ENCODE assay signal across 1 cellular context in genomic region chr14:96797188-96797942, GRCh38.
TF ChIP-seq lines count a peak whose summit lies in the region.

TSS of gene VRK1 (plus strand) at chr14:96797382. CDS start at chr14:96833472, 36,090 bp downstream.

TF ChIP-seq in K562, 482 proteins besides CTCF, POLR2A, EP300 and RAD21 (continued from another document and continues in another):
- TF ChIP-seq, protein P1, sequence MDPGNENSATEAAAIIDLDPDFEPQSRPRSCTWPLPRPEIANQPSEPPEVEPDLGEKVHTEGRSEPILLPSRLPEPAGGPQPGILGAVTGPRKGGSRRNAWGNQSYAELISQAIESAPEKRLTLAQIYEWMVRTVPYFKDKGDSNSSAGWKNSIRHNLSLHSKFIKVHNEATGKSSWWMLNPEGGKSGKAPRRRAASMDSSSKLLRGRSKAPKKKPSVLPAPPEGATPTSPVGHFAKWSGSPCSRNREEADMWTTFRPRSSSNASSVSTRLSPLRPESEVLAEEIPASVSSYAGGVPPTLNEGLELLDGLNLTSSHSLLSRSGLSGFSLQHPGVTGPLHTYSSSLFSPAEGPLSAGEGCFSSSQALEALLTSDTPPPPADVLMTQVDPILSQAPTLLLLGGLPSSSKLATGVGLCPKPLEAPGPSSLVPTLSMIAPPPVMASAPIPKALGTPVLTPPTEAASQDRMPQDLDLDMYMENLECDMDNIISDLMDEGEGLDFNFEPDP (CRISPR knock-in tag; IDR thresholded peaks at IDR 0.05) = no peak
- TF ChIP-seq SETDB1 (IDR thresholded peaks at IDR 0.05; ENCODE audit: low read length) = no peak
- TF ChIP-seq ZNF76 (CRISPR knock-in tag; IDR thresholded peaks at IDR 0.05; ENCODE audit: borderline replicate concordance) = no peak
- TF ChIP-seq NR2C2 (CRISPR knock-in tag; IDR thresholded peaks at IDR 0.05) = no peak
- peak; percentile 82 for TF ChIP-seq NR2C2 (tag; IDR thresholded peaks at IDR 0.05)
- TF ChIP-seq MLLT1 (IDR thresholded peaks at IDR 0.05) = no peak
- TF ChIP-seq SMARCA4 (IDR thresholded peaks at IDR 0.05) = no peak
- no peak for TF ChIP-seq GTF2A2 (tag; IDR thresholded peaks at IDR 0.05)
- TF ChIP-seq HNRNPL (IDR thresholded peaks at IDR 0.05; ENCODE audit: low read depth, low read length) = no peak
- no peak for TF ChIP-seq NCOR1 (IDR thresholded peaks at IDR 0.05)
- no peak for TF ChIP-seq ZNF696 (CRISPR knock-in tag; conservative IDR thresholded peaks at IDR 0.05)
- TF ChIP-seq NCOA6 (IDR thresholded peaks at IDR 0.05) = no peak
- TF ChIP-seq CCNT2 (IDR thresholded peaks at IDR 0.05; ENCODE audit: borderline replicate concordance, extremely low read depth, insufficient read length, low read depth, low read length) = peak; percentile 83
- no peak for TF ChIP-seq NR4A1 (CRISPR knock-in tag; IDR thresholded peaks at IDR 0.05)
- no peak for TF ChIP-seq NR4A1 (tag; IDR thresholded peaks at IDR 0.05)
- TF ChIP-seq GABPA (tag; conservative IDR thresholded peaks at IDR 0.05; ENCODE audit: low read depth) = peak; percentile 60
- TF ChIP-seq SRF (CRISPR knock-in tag; IDR thresholded peaks at IDR 0.05) = no peak
- TF ChIP-seq FOXA1 (IDR thresholded peaks at IDR 0.05; ENCODE audit: borderline replicate concordance) = no peak
- TF ChIP-seq, protein P2, sequence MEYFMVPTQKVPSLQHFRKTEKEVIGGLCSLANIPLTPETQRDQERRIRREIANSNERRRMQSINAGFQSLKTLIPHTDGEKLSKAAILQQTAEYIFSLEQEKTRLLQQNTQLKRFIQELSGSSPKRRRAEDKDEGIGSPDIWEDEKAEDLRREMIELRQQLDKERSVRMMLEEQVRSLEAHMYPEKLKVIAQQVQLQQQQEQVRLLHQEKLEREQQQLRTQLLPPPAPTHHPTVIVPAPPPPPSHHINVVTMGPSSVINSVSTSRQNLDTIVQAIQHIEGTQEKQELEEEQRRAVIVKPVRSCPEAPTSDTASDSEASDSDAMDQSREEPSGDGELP (CRISPR knock-in tag; IDR thresholded peaks at IDR 0.05; ENCODE audit: borderline replicate concordance) = peak; percentile 36; the same call in 1 of the 2 replicates
- peak; percentile 97 for TF ChIP-seq SAP30 (IDR thresholded peaks at IDR 0.05; ENCODE audit: borderline replicate concordance, insufficient read depth, low read depth, low read length, poor library complexity, severe bottlenecking)
- no peak for TF ChIP-seq ZC3H11A (IDR thresholded peaks at IDR 0.05; ENCODE audit: low read depth, low read length)
- TF ChIP-seq CHD2 (IDR thresholded peaks at IDR 0.05; ENCODE audit: low read depth, low read length) = peak; percentile 90
- TF ChIP-seq NFE2 (IDR thresholded peaks at IDR 0.05; ENCODE audit: low read depth) = no peak
- TF ChIP-seq, protein P3, sequence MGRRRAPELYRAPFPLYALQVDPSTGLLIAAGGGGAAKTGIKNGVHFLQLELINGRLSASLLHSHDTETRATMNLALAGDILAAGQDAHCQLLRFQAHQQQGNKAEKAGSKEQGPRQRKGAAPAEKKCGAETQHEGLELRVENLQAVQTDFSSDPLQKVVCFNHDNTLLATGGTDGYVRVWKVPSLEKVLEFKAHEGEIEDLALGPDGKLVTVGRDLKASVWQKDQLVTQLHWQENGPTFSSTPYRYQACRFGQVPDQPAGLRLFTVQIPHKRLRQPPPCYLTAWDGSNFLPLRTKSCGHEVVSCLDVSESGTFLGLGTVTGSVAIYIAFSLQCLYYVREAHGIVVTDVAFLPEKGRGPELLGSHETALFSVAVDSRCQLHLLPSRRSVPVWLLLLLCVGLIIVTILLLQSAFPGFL (CRISPR knock-in tag; IDR thresholded peaks at IDR 0.05) = no peak
- no peak for TF ChIP-seq FOXJ3 (CRISPR knock-in tag; IDR thresholded peaks at IDR 0.05)
- no peak for TF ChIP-seq ZFP91 (CRISPR knock-in tag; IDR thresholded peaks at IDR 0.05)
- no peak for TF ChIP-seq ZNF253 (CRISPR knock-in tag; conservative IDR thresholded peaks at IDR 0.05)
- TF ChIP-seq, protein P4, sequence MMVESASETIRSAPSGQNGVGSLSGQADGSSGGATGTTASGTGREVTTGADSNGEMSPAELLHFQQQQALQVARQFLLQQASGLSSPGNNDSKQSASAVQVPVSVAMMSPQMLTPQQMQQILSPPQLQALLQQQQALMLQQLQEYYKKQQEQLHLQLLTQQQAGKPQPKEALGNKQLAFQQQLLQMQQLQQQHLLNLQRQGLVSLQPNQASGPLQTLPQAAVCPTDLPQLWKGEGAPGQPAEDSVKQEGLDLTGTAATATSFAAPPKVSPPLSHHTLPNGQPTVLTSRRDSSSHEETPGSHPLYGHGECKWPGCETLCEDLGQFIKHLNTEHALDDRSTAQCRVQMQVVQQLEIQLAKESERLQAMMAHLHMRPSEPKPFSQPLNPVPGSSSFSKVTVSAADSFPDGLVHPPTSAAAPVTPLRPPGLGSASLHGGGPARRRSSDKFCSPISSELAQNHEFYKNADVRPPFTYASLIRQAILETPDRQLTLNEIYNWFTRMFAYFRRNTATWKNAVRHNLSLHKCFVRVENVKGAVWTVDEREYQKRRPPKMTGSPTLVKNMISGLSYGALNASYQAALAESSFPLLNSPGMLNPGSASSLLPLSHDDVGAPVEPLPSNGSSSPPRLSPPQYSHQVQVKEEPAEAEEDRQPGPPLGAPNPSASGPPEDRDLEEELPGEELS (CRISPR knock-in tag; IDR thresholded peaks at IDR 0.05; ENCODE audit: borderline replicate concordance) = no peak
- TF ChIP-seq TCF7L2 (IDR thresholded peaks at IDR 0.05; ENCODE audit: low read depth, low read length) = no peak
- TF ChIP-seq CEBPG (CRISPR knock-in tag; IDR thresholded peaks at IDR 0.05) = no peak
- no peak for TF ChIP-seq CEBPG (tag; conservative IDR thresholded peaks at IDR 0.05 in 1 of 2, IDR thresholded peaks at IDR 0.05 in 1 of 2)
- no peak for TF ChIP-seq ZNF830 (CRISPR knock-in tag; IDR thresholded peaks at IDR 0.05)
- TF ChIP-seq NCOA1 (IDR thresholded peaks at IDR 0.05; ENCODE audit: low read depth) = no peak
- no peak for TF ChIP-seq KLF6 (CRISPR knock-in tag; IDR thresholded peaks at IDR 0.05; ENCODE audit: borderline replicate concordance)
- TF ChIP-seq ARID1B (IDR thresholded peaks at IDR 0.05) = no peak
- peak; percentile 47; the same call in 1 of the 2 replicates for TF ChIP-seq ZBTB7A (IDR thresholded peaks at IDR 0.05; ENCODE audit: borderline replicate concordance, control insufficient read depth, low read depth, low read length)
- TF ChIP-seq, protein P5, sequence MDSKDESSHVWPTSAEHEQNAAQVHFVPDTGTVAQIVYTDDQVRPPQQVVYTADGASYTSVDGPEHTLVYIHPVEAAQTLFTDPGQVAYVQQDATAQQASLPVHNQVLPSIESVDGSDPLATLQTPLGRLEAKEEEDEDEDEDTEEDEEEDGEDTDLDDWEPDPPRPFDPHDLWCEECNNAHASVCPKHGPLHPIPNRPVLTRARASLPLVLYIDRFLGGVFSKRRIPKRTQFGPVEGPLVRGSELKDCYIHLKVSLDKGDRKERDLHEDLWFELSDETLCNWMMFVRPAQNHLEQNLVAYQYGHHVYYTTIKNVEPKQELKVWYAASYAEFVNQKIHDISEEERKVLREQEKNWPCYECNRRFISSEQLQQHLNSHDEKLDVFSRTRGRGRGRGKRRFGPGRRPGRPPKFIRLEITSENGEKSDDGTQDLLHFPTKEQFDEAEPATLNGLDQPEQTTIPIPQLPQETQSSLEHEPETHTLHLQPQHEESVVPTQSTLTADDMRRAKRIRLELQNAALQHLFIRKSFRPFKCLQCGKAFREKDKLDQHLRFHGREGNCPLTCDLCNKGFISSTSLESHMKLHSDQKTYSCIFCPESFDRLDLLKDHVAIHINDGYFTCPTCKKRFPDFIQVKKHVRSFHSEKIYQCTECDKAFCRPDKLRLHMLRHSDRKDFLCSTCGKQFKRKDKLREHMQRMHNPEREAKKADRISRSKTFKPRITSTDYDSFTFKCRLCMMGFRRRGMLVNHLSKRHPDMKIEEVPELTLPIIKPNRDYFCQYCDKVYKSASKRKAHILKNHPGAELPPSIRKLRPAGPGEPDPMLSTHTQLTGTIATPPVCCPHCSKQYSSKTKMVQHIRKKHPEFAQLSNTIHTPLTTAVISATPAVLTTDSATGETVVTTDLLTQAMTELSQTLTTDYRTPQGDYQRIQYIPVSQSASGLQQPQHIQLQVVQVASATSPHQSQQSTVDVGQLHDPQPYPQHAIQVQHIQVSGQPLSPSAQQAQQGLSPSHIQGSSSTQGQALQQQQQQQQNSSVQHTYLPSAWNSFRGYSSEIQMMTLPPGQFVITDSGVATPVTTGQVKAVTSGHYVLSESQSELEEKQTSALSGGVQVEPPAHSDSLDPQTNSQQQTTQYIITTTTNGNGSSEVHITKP (IDR thresholded peaks at IDR 0.05; ENCODE audit: partially characterized antibody) = peak; percentile 8
- TF ChIP-seq ZNF175 (CRISPR knock-in tag; IDR thresholded peaks at IDR 0.05; ENCODE audit: low read depth) = no peak
- no peak for TF ChIP-seq SNIP1 (IDR thresholded peaks at IDR 0.05; ENCODE audit: low read depth)
- TF ChIP-seq CBX8 (IDR thresholded peaks at IDR 0.05; ENCODE audit: borderline replicate concordance, extremely low read depth, low read depth, low read length, poor library complexity, severe bottlenecking) = no peak
- TF ChIP-seq MCM7 (IDR thresholded peaks at IDR 0.05) = no peak
- TF ChIP-seq ARID4B (CRISPR knock-in tag; IDR thresholded peaks at IDR 0.05) = no peak
- no peak for TF ChIP-seq BRD4 (IDR thresholded peaks at IDR 0.05)
- no peak for TF ChIP-seq ZNF354B (CRISPR knock-in tag; IDR thresholded peaks at IDR 0.05)
- TF ChIP-seq EHMT2 (IDR thresholded peaks at IDR 0.05) = no peak
- TF ChIP-seq, protein P6, sequence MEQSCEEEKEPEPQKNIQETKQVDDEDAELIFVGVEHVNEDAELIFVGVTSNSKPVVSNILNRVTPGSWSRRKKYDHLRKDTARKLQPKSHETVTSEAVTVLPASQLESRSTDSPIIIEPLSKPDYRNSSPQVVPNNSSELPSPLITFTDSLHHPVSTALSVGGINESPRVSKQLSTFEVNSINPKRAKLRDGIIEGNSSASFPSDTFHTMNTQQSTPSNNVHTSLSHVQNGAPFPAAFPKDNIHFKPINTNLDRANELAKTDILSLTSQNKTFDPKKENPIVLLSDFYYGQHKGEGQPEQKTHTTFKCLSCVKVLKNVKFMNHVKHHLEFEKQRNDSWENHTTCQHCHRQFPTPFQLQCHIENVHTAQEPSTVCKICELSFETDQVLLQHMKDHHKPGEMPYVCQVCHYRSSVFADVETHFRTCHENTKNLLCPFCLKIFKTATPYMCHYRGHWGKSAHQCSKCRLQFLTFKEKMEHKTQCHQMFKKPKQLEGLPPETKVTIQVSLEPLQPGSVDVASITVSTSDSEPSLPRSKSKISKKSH (CRISPR knock-in tag; IDR thresholded peaks at IDR 0.05) = no peak
- no peak for TF ChIP-seq ZNF583 (CRISPR knock-in tag; IDR thresholded peaks at IDR 0.05)
- no peak for TF ChIP-seq ZNF23 (CRISPR knock-in tag; IDR thresholded peaks at IDR 0.05)
